ENCODE assay signal across 14 cellular contexts in the genomic region with DNA sequence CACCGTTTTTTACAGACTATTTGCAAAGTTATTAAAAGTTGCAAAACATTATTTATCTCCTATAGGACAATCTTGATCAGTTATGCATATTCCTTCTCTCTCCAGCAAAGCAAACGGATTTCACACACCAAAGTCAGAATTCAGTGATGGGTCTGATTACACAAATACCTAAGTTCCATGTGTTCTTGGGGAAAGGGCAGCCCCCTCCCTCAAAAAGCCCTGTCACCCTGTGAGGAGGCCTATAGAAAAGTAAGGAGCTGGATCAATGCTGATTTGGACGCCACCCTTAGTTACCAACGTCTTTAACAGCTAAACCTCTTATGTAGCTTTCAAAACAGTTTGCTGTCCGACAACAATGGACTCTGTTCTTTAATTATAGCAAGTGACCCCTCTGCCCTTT. TPM values are rescaled to one million over a fixed set of nuclear protein-coding genes. Genes with fewer than 3 reads are reported as not detected.
A peak's percentile ranks its signal among the peaks of the same experiment; 100 is the strongest.
DNase-seq lines count a peak whose midpoint lies in the region; TF ChIP-seq lines count a peak whose summit lies in the region.
"Had no signal": no experiment of that assay in that cellular context is flagged by ENCODE, and none has a peak within 500 bp of the region (broad histone marks: within the 10 kb centered on the region; RNA-seq: fewer than 3 reads in every experiment).

No MANE protein-coding gene starts in this region.

- POLR2A ChIA-PET in PC-9 (lab: Charles Lee; ENCODE audit: unreplicated experiment) = no interaction called here

- no peak overlapping the region for H3K18ac ChIP-seq in trophoblast cell (ENCODE audit: low read length)

- no peak overlapping the region for H2BK12ac ChIP-seq in trophoblast cell (ENCODE audit: low read length)

- TF ChIP-seq EP300 in ovary (IDR thresholded peaks at IDR 0.05) = no peak

- peak overlapping the region; percentile 32 for H4K8ac ChIP-seq in trophoblast cell (ENCODE audit: low read depth, low read length)

- WGBS in trophoblast cell (ENCODE audit: extremely low coverage, insufficient coverage, insufficient read length) = no CpG with 5 or more reads among the region's 5 CpGs
- WGBS in ovary, 3 donors = 81 to 85% (median 83%) methylated on average over 5 of the region's 5 CpGs

- TF ChIP-seq CTCF in GM06990 (IDR thresholded peaks at IDR 0.05; ENCODE audit: insufficient read depth, low read length, poor library complexity, severe bottlenecking) (no peak), PC-9 (conservative IDR thresholded peaks at IDR 0.05) (no peak), ovary (IDR thresholded peaks at IDR 0.05) (no peak)

- peaks cover 62% of the 10 kb centered on the region for H3K4me1 ChIP-seq in iPS-15b (ENCODE audit: control insufficient read depth, insufficient read depth, low read length)
- peaks cover 15 to 25% of the 10 kb centered on the region in 2 experiments for H3K4me1 ChIP-seq in trophoblast cell (ENCODE audit: control insufficient read depth in 1 of 2, insufficient read depth in 2 of 2, low read length in 2 of 2)
- peaks cover 19% of the 10 kb centered on the region for H3K4me1 ChIP-seq in PC-9 (replicated peaks; ENCODE audit: insufficient read depth)
- peaks cover 9% of the 10 kb centered on the region for H3K4me1 ChIP-seq in ovary (ENCODE audit: insufficient read depth)
- H3K4me1 ChIP-seq: uterus had no signal

- H2AFZ ChIP-seq in trophoblast cell (ENCODE audit: insufficient read depth, low read length, poor library complexity) (no peak overlapping the region), PC-9 (no peak overlapping the region)

- H3K4me2 ChIP-seq in trophoblast cell (ENCODE audit: low read length) = peak overlapping the region; percentile 17
- no peak overlapping the region for H3K4me2 ChIP-seq in PC-9

- H2AK5ac ChIP-seq in trophoblast cell (ENCODE audit: low read length) = no peak overlapping the region

- H3K27ac ChIP-seq in trophoblast cell (ENCODE audit: low read depth, low read length) (no peak overlapping the region), PC-9 (no peak overlapping the region), ovary (no peak overlapping the region)
- H3K27ac ChIP-seq: brain microvascular endothelial cell had no signal

- no peaks in the 10 kb centered on the region for H3K36me3 ChIP-seq in GM06990 (ENCODE audit: control insufficient read depth, insufficient read depth, low read length)
- no peaks in the 10 kb centered on the region for H3K36me3 ChIP-seq in iPS-15b (ENCODE audit: control insufficient read depth, insufficient read depth, low read length)
- peaks cover 0 to 4% of the 10 kb centered on the region in 2 experiments for H3K36me3 ChIP-seq in trophoblast cell (ENCODE audit: control insufficient read depth in 1 of 2, insufficient read depth in 2 of 2, low read length in 2 of 2)
- H3K36me3 ChIP-seq in PC-9 (ENCODE audit: low read depth) = no peaks in the 10 kb centered on the region
- H3K36me3 ChIP-seq in ovary = no peaks in the 10 kb centered on the region
- H3K36me3 ChIP-seq: brain microvascular endothelial cell, uterus had no signal

- peaks cover 4% of the 10 kb centered on the region for H3K79me2 ChIP-seq in trophoblast cell (ENCODE audit: control insufficient read depth, insufficient read depth, low read length, poor library complexity)
- no peaks in the 10 kb centered on the region for H3K79me2 ChIP-seq in PC-9 (ENCODE audit: low read depth)

- H2BK120ac ChIP-seq in trophoblast cell (ENCODE audit: insufficient read depth, low read length, poor library complexity) = no peak overlapping the region

- H3K9me2 ChIP-seq in PC-9 (ENCODE audit: insufficient read depth) = no peaks in the 10 kb centered on the region

- H4K20me1 ChIP-seq in PC-9 (ENCODE audit: insufficient read depth) = no peaks in the 10 kb centered on the region

- TF ChIP-seq POLR2A in ovary (IDR thresholded peaks at IDR 0.05) = no peak

- H3K4me3 ChIP-seq in GM06990 (replicated peaks; ENCODE audit: low read depth, low read length) (peak overlapping the region; percentile 19; the same call in 1 of the 2 replicates), iPS-15b (ENCODE audit: low read depth, low read length) (peak overlapping the region; percentile 20), trophoblast cell (ENCODE audit: low read depth, low read length) (no peak overlapping the region), PC-9 (no peak overlapping the region), ovary (no peak overlapping the region)
- H3K4me3 ChIP-seq: uterus had no signal

- H3F3A ChIP-seq in PC-9 (ENCODE audit: insufficient read depth, low read depth) = no peaks in the 10 kb centered on the region

- H3K9me3 ChIP-seq in iPS-15b (ENCODE audit: control insufficient read depth, insufficient read depth, low read length) (no peaks in the 10 kb centered on the region), trophoblast cell (ENCODE audit: insufficient read depth, low read depth, low read length) (no peaks in the 10 kb centered on the region), PC-9 (ENCODE audit: insufficient read depth, low read depth) (no peaks in the 10 kb centered on the region), ovary (no peaks in the 10 kb centered on the region)
- H3K9me3 ChIP-seq: uterus had no signal

- DNase-seq in GM06990 (ENCODE audit: extremely low read depth, insufficient read length) (no peak), SK-N-DZ (ENCODE audit: low spot score) (peak; percentile 15), trophoblast cell (no peak), PC-9 (no peak), ovary (no peak), NCI-H1436 (lab: John Stamatoyannopoulos, UW) (no peak)
- DNase-seq in stimulated activated CD8-positive, alpha-beta memory T cell treated with anti-CD3 and anti-CD28 coated beads, Interleukin-4, amount 100 ng/mL, for 48 hours = no peak
- DNase-seq: activated naive CD4-positive, alpha-beta T cell treated with Interleukin-2 at 50 U/mL for 16 hours; brain microvascular endothelial cell; IMR-90; left ventricle myocardium superior; uterus had no signal

- H3K79me1 ChIP-seq in trophoblast cell (ENCODE audit: low read length) = peaks cover 16% of the 10 kb centered on the region

- peak overlapping the region; percentile 16 for H3K14ac ChIP-seq in trophoblast cell (ENCODE audit: low read length)

- BruUV-seq in PC-9 (replicated peaks; lab: Mats Ljungman, UMichigan) = no TSS peak

- H3K27me3 ChIP-seq in GM06990 (replicated peaks; ENCODE audit: control insufficient read depth, insufficient read depth, low read length) (no peaks in the 10 kb centered on the region), iPS-15b (ENCODE audit: control insufficient read depth, insufficient read depth, low read length) (no peaks in the 10 kb centered on the region), trophoblast cell (ENCODE audit: insufficient read depth, low read length) (no peaks in the 10 kb centered on the region), PC-9 (ENCODE audit: insufficient read depth, low read depth) (no peaks in the 10 kb centered on the region), ovary (no peaks in the 10 kb centered on the region)
- H3K27me3 ChIP-seq: brain microvascular endothelial cell, uterus had no signal

- intact Hi-C loops in PC-9 (cut with micrococcal nuclease; ENCODE audit: unreplicated experiment) = loop anchor here (5.0 kb wide), 3 partner anchors 158 to 1893 kb away; a partner anchor contains a TSS
- intact Hi-C loops in ovary (cut with DNase I) = loop anchor here in 2 of 4 donors (5.0 to 10.0 kb wide), 2 partner anchors 83 to 85 kb away; no protein-coding TSS in a partner anchor

- H3K9ac ChIP-seq in iPS-15b (ENCODE audit: low read depth, low read length) (no peak overlapping the region), trophoblast cell (ENCODE audit: low read length) (no peak overlapping the region)

- H3K4ac ChIP-seq in trophoblast cell (ENCODE audit: low read depth, low read length) = no peak overlapping the region

- CTCF ChIA-PET in PC-9 (lab: Charles Lee) = no interaction called here

- no peak overlapping the region for H4K12ac ChIP-seq in trophoblast cell (ENCODE audit: low read depth, low read length)

- no peak overlapping the region for H2BK5ac ChIP-seq in trophoblast cell (ENCODE audit: low read depth, low read length, poor library complexity)

- peak overlapping the region; percentile 45 for H4K91ac ChIP-seq in trophoblast cell (ENCODE audit: low read depth, low read length)

- no peak overlapping the region for H3K23ac ChIP-seq in trophoblast cell (ENCODE audit: low read length)

RNA-seq across cellular contexts. Expression of a gene that starts 6.4 kb away (rescaled TPM):
- polyA plus RNA-seq in SK-N-DZ (2014; cell fraction: cytosol; rRNA removed) = 13.7 and 15.4 TPM in 2 replicates
- polyA plus RNA-seq in SK-N-DZ (2014; cell fraction: nucleus; rRNA removed) = 19.6 and 20.5 TPM in 2 replicates
- 17.7 and 18.7 TPM in 2 replicates for polyA plus RNA-seq in trophoblast cell (2013)
- 2.8 and 5.5 TPM in 2 replicates for total RNA-seq in PC-9 (2021)
- total RNA-seq in ovary = 10 to 100 TPM; 11.1 to 26.8 (median 15.5) TPM
- 10 to 100 TPM in 1 of 2 donors, 1 to 10 TPM in 1; 7.5 to 10.5 TPM for polyA plus RNA-seq in ovary
- total RNA-seq: activated CD8-positive, alpha-beta memory T cell treated with anti-CD3 and anti-CD28 coated beads for 36 hours had no signal

Comparison
In these comparisons a context has a peak if more than half of its experiments do, and no peak if none do; other contexts are left out.
1. H3K4me3 ChIP-seq: peak in GM06990 (single experiment) and iPS-15b (single experiment); none in trophoblast cell (single experiment), PC-9 (single experiment) and ovary (single experiment).